ENCODE assay signal across 1 cellular context in the genomic region with DNA sequence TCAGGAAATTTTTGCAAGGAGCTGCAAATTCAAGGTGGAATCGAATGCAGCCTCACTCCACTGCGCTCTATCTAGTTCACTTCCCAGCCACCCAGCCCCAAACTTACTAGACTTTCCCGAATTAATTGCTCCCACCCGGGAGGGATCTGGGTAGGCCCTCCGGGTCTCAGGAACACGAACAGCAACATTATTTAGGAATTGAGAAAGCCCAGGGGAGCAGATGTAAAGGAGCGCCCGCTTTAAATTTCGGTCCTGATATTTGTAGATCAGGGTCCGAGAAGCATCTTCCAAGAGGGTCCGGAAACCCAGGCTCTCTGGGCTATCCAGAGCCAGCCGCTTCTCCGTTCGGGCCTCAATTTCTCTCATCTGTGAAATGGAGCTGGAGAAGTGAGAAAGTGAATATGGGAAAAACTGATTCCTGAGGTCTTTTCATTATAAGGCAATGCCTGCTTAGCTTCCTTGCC.
A peak's percentile ranks its signal among the peaks of the same experiment; 100 is the strongest.
TF ChIP-seq lines count a peak whose summit lies in the region.

No MANE protein-coding gene starts in this region.

TF ChIP-seq in GM12878, 131 proteins besides CTCF, POLR2A, EP300 and RAD21:
- TF ChIP-seq, protein P1, sequence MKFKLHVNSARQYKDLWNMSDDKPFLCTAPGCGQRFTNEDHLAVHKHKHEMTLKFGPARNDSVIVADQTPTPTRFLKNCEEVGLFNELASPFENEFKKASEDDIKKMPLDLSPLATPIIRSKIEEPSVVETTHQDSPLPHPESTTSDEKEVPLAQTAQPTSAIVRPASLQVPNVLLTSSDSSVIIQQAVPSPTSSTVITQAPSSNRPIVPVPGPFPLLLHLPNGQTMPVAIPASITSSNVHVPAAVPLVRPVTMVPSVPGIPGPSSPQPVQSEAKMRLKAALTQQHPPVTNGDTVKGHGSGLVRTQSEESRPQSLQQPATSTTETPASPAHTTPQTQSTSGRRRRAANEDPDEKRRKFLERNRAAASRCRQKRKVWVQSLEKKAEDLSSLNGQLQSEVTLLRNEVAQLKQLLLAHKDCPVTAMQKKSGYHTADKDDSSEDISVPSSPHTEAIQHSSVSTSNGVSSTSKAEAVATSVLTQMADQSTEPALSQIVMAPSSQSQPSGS (IDR thresholded peaks at IDR 0.05; ENCODE audit: low read length), result peak; percentile 4; the same call in 1 of the 2 replicates
- TF ChIP-seq ATF7 (IDR thresholded peaks at IDR 0.05; ENCODE audit: low read depth) (0 out of 2 replicates have a peak, but pooled peaks have one; percentile 4), SPI1 (IDR thresholded peaks at IDR 0.05; ENCODE audit: borderline replicate concordance, insufficient read depth, low read depth, low read length) (no peak), MTA2 (IDR thresholded peaks at IDR 0.05; ENCODE audit: low read depth) (no peak), BMI1 (IDR thresholded peaks at IDR 0.05; ENCODE audit: borderline replicate concordance) (0 out of 2 replicates have a peak, but pooled peaks have one; percentile 3), FOS (IDR thresholded peaks at IDR 0.05; ENCODE audit: borderline replicate concordance, extremely low read depth, insufficient read length) (no peak), ZBED1 (IDR thresholded peaks at IDR 0.05; ENCODE audit: borderline replicate concordance) (no peak), MTA3 (IDR thresholded peaks at IDR 0.05; ENCODE audit: borderline replicate concordance, low read length) (no peak), DPF2 (IDR thresholded peaks at IDR 0.05) (no peak), MEF2A (IDR thresholded peaks at IDR 0.05; ENCODE audit: insufficient read depth, low read depth, low read length) (no peak), BHLHE40 (IDR thresholded peaks at IDR 0.05; ENCODE audit: borderline replicate concordance in 1 of 2, low read depth in 2 of 2, low read length in 1 of 2) (no peak), POU2F2 (IDR thresholded peaks at IDR 0.05; ENCODE audit: borderline replicate concordance, low read depth, low read length) (no peak), JUND (IDR thresholded peaks at IDR 0.05; ENCODE audit: low read depth, low read length) (no peak), FOXM1 (IDR thresholded peaks at IDR 0.05; ENCODE audit: low read depth, low read length) (no peak), RBBP5 (conservative IDR thresholded peaks at IDR 0.05) (no peak)
- TF ChIP-seq, protein P2, sequence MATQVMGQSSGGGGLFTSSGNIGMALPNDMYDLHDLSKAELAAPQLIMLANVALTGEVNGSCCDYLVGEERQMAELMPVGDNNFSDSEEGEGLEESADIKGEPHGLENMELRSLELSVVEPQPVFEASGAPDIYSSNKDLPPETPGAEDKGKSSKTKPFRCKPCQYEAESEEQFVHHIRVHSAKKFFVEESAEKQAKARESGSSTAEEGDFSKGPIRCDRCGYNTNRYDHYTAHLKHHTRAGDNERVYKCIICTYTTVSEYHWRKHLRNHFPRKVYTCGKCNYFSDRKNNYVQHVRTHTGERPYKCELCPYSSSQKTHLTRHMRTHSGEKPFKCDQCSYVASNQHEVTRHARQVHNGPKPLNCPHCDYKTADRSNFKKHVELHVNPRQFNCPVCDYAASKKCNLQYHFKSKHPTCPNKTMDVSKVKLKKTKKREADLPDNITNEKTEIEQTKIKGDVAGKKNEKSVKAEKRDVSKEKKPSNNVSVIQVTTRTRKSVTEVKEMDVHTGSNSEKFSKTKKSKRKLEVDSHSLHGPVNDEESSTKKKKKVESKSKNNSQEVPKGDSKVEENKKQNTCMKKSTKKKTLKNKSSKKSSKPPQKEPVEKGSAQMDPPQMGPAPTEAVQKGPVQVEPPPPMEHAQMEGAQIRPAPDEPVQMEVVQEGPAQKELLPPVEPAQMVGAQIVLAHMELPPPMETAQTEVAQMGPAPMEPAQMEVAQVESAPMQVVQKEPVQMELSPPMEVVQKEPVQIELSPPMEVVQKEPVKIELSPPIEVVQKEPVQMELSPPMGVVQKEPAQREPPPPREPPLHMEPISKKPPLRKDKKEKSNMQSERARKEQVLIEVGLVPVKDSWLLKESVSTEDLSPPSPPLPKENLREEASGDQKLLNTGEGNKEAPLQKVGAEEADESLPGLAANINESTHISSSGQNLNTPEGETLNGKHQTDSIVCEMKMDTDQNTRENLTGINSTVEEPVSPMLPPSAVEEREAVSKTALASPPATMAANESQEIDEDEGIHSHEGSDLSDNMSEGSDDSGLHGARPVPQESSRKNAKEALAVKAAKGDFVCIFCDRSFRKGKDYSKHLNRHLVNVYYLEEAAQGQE (IDR thresholded peaks at IDR 0.05; ENCODE audit: low read depth, low read length), result no peak
- TF ChIP-seq, protein P3, sequence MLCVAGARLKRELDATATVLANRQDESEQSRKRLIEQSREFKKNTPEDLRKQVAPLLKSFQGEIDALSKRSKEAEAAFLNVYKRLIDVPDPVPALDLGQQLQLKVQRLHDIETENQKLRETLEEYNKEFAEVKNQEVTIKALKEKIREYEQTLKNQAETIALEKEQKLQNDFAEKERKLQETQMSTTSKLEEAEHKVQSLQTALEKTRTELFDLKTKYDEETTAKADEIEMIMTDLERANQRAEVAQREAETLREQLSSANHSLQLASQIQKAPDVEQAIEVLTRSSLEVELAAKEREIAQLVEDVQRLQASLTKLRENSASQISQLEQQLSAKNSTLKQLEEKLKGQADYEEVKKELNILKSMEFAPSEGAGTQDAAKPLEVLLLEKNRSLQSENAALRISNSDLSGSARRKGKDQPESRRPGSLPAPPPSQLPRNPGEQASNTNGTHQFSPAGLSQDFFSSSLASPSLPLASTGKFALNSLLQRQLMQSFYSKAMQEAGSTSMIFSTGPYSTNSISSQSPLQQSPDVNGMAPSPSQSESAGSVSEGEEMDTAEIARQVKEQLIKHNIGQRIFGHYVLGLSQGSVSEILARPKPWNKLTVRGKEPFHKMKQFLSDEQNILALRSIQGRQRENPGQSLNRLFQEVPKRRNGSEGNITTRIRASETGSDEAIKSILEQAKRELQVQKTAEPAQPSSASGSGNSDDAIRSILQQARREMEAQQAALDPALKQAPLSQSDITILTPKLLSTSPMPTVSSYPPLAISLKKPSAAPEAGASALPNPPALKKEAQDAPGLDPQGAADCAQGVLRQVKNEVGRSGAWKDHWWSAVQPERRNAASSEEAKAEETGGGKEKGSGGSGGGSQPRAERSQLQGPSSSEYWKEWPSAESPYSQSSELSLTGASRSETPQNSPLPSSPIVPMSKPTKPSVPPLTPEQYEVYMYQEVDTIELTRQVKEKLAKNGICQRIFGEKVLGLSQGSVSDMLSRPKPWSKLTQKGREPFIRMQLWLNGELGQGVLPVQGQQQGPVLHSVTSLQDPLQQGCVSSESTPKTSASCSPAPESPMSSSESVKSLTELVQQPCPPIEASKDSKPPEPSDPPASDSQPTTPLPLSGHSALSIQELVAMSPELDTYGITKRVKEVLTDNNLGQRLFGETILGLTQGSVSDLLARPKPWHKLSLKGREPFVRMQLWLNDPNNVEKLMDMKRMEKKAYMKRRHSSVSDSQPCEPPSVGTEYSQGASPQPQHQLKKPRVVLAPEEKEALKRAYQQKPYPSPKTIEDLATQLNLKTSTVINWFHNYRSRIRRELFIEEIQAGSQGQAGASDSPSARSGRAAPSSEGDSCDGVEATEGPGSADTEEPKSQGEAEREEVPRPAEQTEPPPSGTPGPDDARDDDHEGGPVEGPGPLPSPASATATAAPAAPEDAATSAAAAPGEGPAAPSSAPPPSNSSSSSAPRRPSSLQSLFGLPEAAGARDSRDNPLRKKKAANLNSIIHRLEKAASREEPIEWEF (IDR thresholded peaks at IDR 0.05; ENCODE audit: insufficient replicate concordance, low read depth, low read length), result no peak
- TF ChIP-seq, protein P4, sequence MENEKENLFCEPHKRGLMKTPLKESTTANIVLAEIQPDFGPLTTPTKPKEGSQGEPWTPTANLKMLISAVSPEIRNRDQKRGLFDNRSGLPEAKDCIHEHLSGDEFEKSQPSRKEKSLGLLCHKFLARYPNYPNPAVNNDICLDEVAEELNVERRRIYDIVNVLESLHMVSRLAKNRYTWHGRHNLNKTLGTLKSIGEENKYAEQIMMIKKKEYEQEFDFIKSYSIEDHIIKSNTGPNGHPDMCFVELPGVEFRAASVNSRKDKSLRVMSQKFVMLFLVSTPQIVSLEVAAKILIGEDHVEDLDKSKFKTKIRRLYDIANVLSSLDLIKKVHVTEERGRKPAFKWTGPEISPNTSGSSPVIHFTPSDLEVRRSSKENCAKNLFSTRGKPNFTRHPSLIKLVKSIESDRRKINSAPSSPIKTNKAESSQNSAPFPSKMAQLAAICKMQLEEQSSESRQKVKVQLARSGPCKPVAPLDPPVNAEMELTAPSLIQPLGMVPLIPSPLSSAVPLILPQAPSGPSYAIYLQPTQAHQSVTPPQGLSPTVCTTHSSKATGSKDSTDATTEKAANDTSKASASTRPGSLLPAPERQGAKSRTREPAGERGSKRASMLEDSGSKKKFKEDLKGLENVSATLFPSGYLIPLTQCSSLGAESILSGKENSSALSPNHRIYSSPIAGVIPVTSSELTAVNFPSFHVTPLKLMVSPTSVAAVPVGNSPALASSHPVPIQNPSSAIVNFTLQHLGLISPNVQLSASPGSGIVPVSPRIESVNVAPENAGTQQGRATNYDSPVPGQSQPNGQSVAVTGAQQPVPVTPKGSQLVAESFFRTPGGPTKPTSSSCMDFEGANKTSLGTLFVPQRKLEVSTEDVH (IDR thresholded peaks at IDR 0.05; ENCODE audit: low read depth, partially characterized antibody), result no peak
- TF ChIP-seq, protein P5, sequence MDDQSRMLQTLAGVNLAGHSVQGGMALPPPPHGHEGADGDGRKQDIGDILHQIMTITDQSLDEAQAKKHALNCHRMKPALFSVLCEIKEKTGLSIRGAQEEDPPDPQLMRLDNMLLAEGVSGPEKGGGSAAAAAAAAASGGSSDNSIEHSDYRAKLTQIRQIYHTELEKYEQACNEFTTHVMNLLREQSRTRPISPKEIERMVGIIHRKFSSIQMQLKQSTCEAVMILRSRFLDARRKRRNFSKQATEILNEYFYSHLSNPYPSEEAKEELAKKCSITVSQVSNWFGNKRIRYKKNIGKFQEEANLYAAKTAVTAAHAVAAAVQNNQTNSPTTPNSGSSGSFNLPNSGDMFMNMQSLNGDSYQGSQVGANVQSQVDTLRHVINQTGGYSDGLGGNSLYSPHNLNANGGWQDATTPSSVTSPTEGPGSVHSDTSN (IDR thresholded peaks at IDR 0.05; ENCODE audit: insufficient replicate concordance, low read depth, low read length), result no peak
- TF ChIP-seq, protein P6, sequence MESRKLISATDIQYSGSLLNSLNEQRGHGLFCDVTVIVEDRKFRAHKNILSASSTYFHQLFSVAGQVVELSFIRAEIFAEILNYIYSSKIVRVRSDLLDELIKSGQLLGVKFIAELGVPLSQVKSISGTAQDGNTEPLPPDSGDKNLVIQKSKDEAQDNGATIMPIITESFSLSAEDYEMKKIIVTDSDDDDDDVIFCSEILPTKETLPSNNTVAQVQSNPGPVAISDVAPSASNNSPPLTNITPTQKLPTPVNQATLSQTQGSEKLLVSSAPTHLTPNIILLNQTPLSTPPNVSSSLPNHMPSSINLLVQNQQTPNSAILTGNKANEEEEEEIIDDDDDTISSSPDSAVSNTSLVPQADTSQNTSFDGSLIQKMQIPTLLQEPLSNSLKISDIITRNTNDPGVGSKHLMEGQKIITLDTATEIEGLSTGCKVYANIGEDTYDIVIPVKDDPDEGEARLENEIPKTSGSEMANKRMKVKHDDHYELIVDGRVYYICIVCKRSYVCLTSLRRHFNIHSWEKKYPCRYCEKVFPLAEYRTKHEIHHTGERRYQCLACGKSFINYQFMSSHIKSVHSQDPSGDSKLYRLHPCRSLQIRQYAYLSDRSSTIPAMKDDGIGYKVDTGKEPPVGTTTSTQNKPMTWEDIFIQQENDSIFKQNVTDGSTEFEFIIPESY (IDR thresholded peaks at IDR 0.05), result no peak
